13 cellular contexts compared by ENCODE assay signal in genomic region chr1:178011101-178011828, GRCh38. TPM values are rescaled to one million over a fixed set of nuclear protein-coding genes. Genes with fewer than 3 reads are reported as not detected.
DNase-seq lines count a peak whose midpoint lies in the region; ATAC-seq and TF ChIP-seq lines count a peak whose summit lies in the region.
"Had no signal": no experiment of that assay in that cellular context is flagged by ENCODE, and none has a peak within 500 bp of the region (broad histone marks: within the 10 kb centered on the region; RNA-seq: fewer than 3 reads in every experiment).

No MANE protein-coding gene starts in this region.

- no peaks in the 10 kb centered on the region for H3K9me3 ChIP-seq in suprapubic skin

- intact Hi-C loops in left colon (cut with DNase I, micrococcal nuclease) = no loop called here

- WGBS in suprapubic skin = 26% methylated on average over 5 of the region's 5 CpGs

- ATAC-seq in left colon = no peak
- ATAC-seq: activated CD8-positive, alpha-beta T cell treated with anti-CD3 and anti-CD28 coated beads for 36 hours had no signal

- no peaks in the 10 kb centered on the region for H3K36me3 Mint-ChIP-seq in nephron progenitor cell (ENCODE audit: low read depth)

- no peak overlapping the region for H3K27ac ChIP-seq in suprapubic skin

- no peaks in the 10 kb centered on the region for H3K9me3 Mint-ChIP-seq in nephron progenitor cell
- H3K9me3 Mint-ChIP-seq: activated CD8-positive, alpha-beta T cell treated with anti-CD3 and anti-CD28 coated beads for 36 hours had no signal

- H3K4me3 ChIP-seq in suprapubic skin = no peak overlapping the region
- H3K4me3 ChIP-seq in H7 (ENCODE audit: insufficient read depth, low read depth, low read length) = no peak overlapping the region

- H3K27ac Mint-ChIP-seq in nephron progenitor cell = no peak overlapping the region
- H3K27ac Mint-ChIP-seq: activated CD8-positive, alpha-beta T cell treated with anti-CD3 and anti-CD28 coated beads for 36 hours; CD14-positive monocyte had no signal

- peak; percentile 79 for DNase-seq in Daoy (ENCODE audit: low read depth)
- peak; percentile 43 for DNase-seq in NCI-H526 treated with DMSO at 0.1 percent for 48 hours (lab: John Stamatoyannopoulos, UW)
- DNase-seq in dermis blood vessel endothelial cell = peak; percentile 89
- peak; percentile 57 for DNase-seq in myocyte (ENCODE audit: low read depth)
- no peak for DNase-seq in left colon
- DNase-seq in suprapubic skin (ENCODE audit: low spot score in 2 of 2) = no peak
- DNase-seq in nephron progenitor cell = no peak
- no peak for DNase-seq in H7
- DNase-seq: activated CD8-positive, alpha-beta T cell treated with anti-CD3 and anti-CD28 coated beads for 36 hours; left cardiac atrium had no signal

- H3K27me3 ChIP-seq in suprapubic skin (no peaks in the 10 kb centered on the region), H7 (ENCODE audit: control insufficient read depth, insufficient read depth, low read length) (no peaks in the 10 kb centered on the region)

- peaks cover under 1% of the 10 kb centered on the region for H3K27me3 Mint-ChIP-seq in nephron progenitor cell (ENCODE audit: low read depth, poor library complexity)
- H3K27me3 Mint-ChIP-seq: activated CD8-positive, alpha-beta T cell treated with anti-CD3 and anti-CD28 coated beads for 36 hours had no signal

- H3K4me3 Mint-ChIP-seq in nephron progenitor cell = no peak overlapping the region
- H3K4me3 Mint-ChIP-seq: activated CD8-positive, alpha-beta T cell treated with anti-CD3 and anti-CD28 coated beads for 36 hours; CD14-positive monocyte; neural crest cell had no signal

- TF ChIP-seq EP300 in suprapubic skin (IDR thresholded peaks at IDR 0.05) = no peak

- TF ChIP-seq POLR2A in suprapubic skin (IDR thresholded peaks at IDR 0.05) = no peak

- H3K4me1 Mint-ChIP-seq in nephron progenitor cell = no peaks in the 10 kb centered on the region
- H3K4me1 Mint-ChIP-seq: CD14-positive monocyte, neural crest cell had no signal

- H3K36me3 ChIP-seq in suprapubic skin = peaks cover 9% of the 10 kb centered on the region
- H3K36me3 ChIP-seq in H7 (replicated peaks; ENCODE audit: control insufficient read depth, insufficient read depth, low read length) = no peaks in the 10 kb centered on the region

- no peak for TF ChIP-seq CTCF in suprapubic skin (IDR thresholded peaks at IDR 0.05)
- no peak for TF ChIP-seq CTCF in nephron progenitor cell (IDR thresholded peaks at IDR 0.05)

- no peaks in the 10 kb centered on the region for H3K4me1 ChIP-seq in suprapubic skin

RNA-seq across cellular contexts. Expression of gene SEC16B, which starts 41.4 kb away (rescaled TPM):
- total RNA-seq in Daoy (2014; rRNA removed; shearing (Covaris generic)) = 0.36 and 0.46 TPM in 2 replicates
- total RNA-seq in dermis blood vessel endothelial cell (1.2 and 4.4 TPM in 2 replicates), myocyte (1.8 and 3.3 TPM in 2 replicates), left colon (1 to 10 TPM; 4.7 to 4.8 TPM), suprapubic skin (1 to 10 TPM; 1.7 to 6.4 (median 2.5) TPM)
- 5.5 TPM for polyA plus RNA-seq in myocyte (2012)
- 0.87 and 2.2 TPM in 2 replicates for total RNA-seq in H7 (2014; rRNA removed; shearing (Covaris generic))
- total RNA-seq: activated CD8-positive, alpha-beta T cell treated with anti-CD3 and anti-CD28 coated beads for 36 hours; T-helper 2 cell treated with Interferon-gamma antibody and Interleukin-4, amounts not matched to agents 100 ng/mL and 5 ng/mL, for 36 hours had no signal

Comparison
In these comparisons a context has a peak if more than half of its experiments do, and no peak if none do; other contexts are left out.
1. DNase-seq: peak in Daoy (single experiment), NCI-H526 treated with DMSO at 0.1 percent for 48 hours (single experiment), dermis blood vessel endothelial cell (single experiment) and myocyte (single experiment); none in left colon (0 of 2), suprapubic skin (0 of 2), nephron progenitor cell (single experiment) and H7 (single experiment).